Comparison of ENCODE assay signal across 8 cellular contexts in the genomic region with DNA sequence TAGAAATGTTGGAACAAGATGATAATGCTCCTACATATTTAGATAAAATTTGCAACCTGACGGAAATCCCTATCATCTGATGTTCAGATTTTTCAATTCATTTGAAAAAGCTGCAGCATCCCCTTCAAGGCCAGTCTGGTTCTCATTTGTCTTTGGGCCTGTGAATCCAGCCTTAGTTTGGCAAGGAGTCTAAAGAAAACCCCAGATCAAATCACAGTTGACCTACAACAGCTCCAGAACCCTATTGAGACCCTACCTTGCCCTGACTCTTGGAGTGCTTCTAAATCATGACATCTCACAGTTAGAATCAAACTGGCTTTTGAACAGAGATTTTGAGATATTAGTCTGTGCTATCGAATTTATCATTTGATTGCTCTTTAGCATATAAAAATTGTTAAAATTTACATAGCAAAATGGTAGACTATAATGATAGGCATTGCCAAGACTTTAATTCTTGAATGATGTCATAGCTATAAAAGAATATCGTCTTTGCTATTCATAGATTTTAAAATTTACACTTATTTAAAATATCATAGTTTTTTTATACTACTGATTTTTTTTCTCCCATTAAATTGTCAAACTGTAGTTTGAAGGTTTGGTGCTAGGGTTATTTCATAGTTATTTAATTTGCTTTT. TPM values are rescaled to one million over a fixed set of nuclear protein-coding genes. Genes with fewer than 3 reads are reported as not detected.
DNase-seq lines count a peak whose midpoint lies in the region; ATAC-seq and TF ChIP-seq lines count a peak whose summit lies in the region.

No MANE protein-coding gene starts in this region.

- DNase-seq in DND-41 (no peak), PC-9 (no peak), esophagus muscularis mucosa (ENCODE audit: extremely low spot score) (no peak), trophoblast cell (no peak), NCI-H2081 treated with DMSO at 0.1 percent for 48 hours (lab: John Stamatoyannopoulos, UW) (no peak), left colon (no peak)

- no peaks in the 10 kb centered on the region for H3K9me2 ChIP-seq in PC-9 (ENCODE audit: insufficient read depth)

- no peak for TF ChIP-seq EP300 in esophagus muscularis mucosa (IDR thresholded peaks at IDR 0.05)

- no peak overlapping the region for H4K12ac ChIP-seq in trophoblast cell (ENCODE audit: low read depth, low read length)

- no peak overlapping the region for H2AK5ac ChIP-seq in trophoblast cell (ENCODE audit: low read length)

- POLR2A ChIA-PET in PC-9 (lab: Charles Lee; ENCODE audit: unreplicated experiment) = no interaction called here

- no peak overlapping the region for H2BK120ac ChIP-seq in trophoblast cell (ENCODE audit: insufficient read depth, low read length, poor library complexity)

- no peak for ATAC-seq in DND-41 (ENCODE audit: insufficient read depth, low read depth)
- ATAC-seq in GM19035 (IDR thresholded peaks at IDR 0.05; ENCODE audit: unreplicated experiment) = no peak
- ATAC-seq in left colon = no peak
- no peak for ATAC-seq in HG02840 (IDR thresholded peaks at IDR 0.05; ENCODE audit: low FRiP score, unreplicated experiment)

- H3K27ac ChIP-seq in DND-41 (ENCODE audit: low read length) (peak overlapping the region; percentile 86; the same call in 1 of the 2 replicates), PC-9 (peak overlapping the region; percentile 50), esophagus muscularis mucosa (replicated peaks in 1 of 4) (peak overlapping the region; percentile 94 to 100 (median 99)), trophoblast cell (ENCODE audit: low read depth, low read length) (no peak overlapping the region)

- CTCF ChIA-PET in PC-9 (lab: Charles Lee) = interaction anchor here (0.6 to 2.4 kb wide), 2 partner anchors 216 to 224 kb away, joined by 3 to 7 read pairs; no protein-coding TSS in a partner anchor

- H3K9me3 ChIP-seq in DND-41 (ENCODE audit: insufficient read depth, low read length, severe bottlenecking) (no peaks in the 10 kb centered on the region), PC-9 (ENCODE audit: insufficient read depth, low read depth) (no peaks in the 10 kb centered on the region), esophagus muscularis mucosa (no peaks in the 10 kb centered on the region), trophoblast cell (ENCODE audit: insufficient read depth, low read depth, low read length) (no peaks in the 10 kb centered on the region)

- peak overlapping the region; percentile 6 for H3K4ac ChIP-seq in trophoblast cell (ENCODE audit: low read depth, low read length)

- H2AFZ ChIP-seq in DND-41 (ENCODE audit: low read depth, low read length) = no peak overlapping the region
- peak overlapping the region; percentile 84 for H2AFZ ChIP-seq in PC-9
- H2AFZ ChIP-seq in trophoblast cell (ENCODE audit: insufficient read depth, low read length, poor library complexity) = no peak overlapping the region

- peaks cover 8% of the 10 kb centered on the region for H3K79me1 ChIP-seq in trophoblast cell (ENCODE audit: low read length)

- H2BK12ac ChIP-seq in trophoblast cell (ENCODE audit: low read length) = no peak overlapping the region

- peak overlapping the region; percentile 98 for H3K4me3 ChIP-seq in DND-41 (ENCODE audit: low read depth in 1 of 2, low read length in 2 of 2)
- H3K4me3 ChIP-seq in PC-9 = peak overlapping the region; percentile 89
- peak overlapping the region; percentile 78 to 95 (median 92) for H3K4me3 ChIP-seq in esophagus muscularis mucosa
- H3K4me3 ChIP-seq in trophoblast cell (ENCODE audit: low read depth, low read length) = no peak overlapping the region

- no peak for TF ChIP-seq POLR2A in esophagus muscularis mucosa (IDR thresholded peaks at IDR 0.05; ENCODE audit: low read depth)

- H3K79me2 ChIP-seq in DND-41 (ENCODE audit: insufficient read depth, low read length) = peaks cover 77% of the 10 kb centered on the region
- peaks cover 63% of the 10 kb centered on the region for H3K79me2 ChIP-seq in PC-9 (ENCODE audit: low read depth)
- H3K79me2 ChIP-seq in trophoblast cell (ENCODE audit: control insufficient read depth, insufficient read depth, low read length, poor library complexity) = peaks cover 5% of the 10 kb centered on the region

- H3K4me1 ChIP-seq in DND-41 (ENCODE audit: insufficient read depth, low read length) (peaks cover 64% of the 10 kb centered on the region), PC-9 (replicated peaks; ENCODE audit: insufficient read depth) (peaks cover 51% of the 10 kb centered on the region), esophagus muscularis mucosa (peaks cover 52 to 61% (median 58%) of the 10 kb centered on the region in 4 donors), trophoblast cell (ENCODE audit: control insufficient read depth in 1 of 2, insufficient read depth in 2 of 2, low read length in 2 of 2) (peaks cover 0 to 6% of the 10 kb centered on the region in 2 experiments)

- H3K36me3 ChIP-seq in DND-41 (ENCODE audit: insufficient read depth, low read length) (peaks cover 5% of the 10 kb centered on the region; the same call in 1 of the 2 replicates), PC-9 (ENCODE audit: low read depth) (no peaks in the 10 kb centered on the region), esophagus muscularis mucosa (no peaks in the 10 kb centered on the region), trophoblast cell (ENCODE audit: control insufficient read depth in 1 of 2, insufficient read depth in 2 of 2, low read length in 2 of 2) (no peaks in the 10 kb centered on the region)

- H4K20me1 ChIP-seq in DND-41 (ENCODE audit: insufficient read depth, low read length) = peaks cover 28% of the 10 kb centered on the region
- no peaks in the 10 kb centered on the region for H4K20me1 ChIP-seq in PC-9 (ENCODE audit: insufficient read depth)

- H3K23ac ChIP-seq in trophoblast cell (ENCODE audit: low read length) = no peak overlapping the region

- H4K8ac ChIP-seq in trophoblast cell (ENCODE audit: low read depth, low read length) = no peak overlapping the region

- H2BK5ac ChIP-seq in trophoblast cell (ENCODE audit: low read depth, low read length, poor library complexity) = no peak overlapping the region

- H3K4me2 ChIP-seq in DND-41 (ENCODE audit: insufficient read depth, low read length) (peak overlapping the region; percentile 94), PC-9 (peak overlapping the region; percentile 92), trophoblast cell (ENCODE audit: low read length) (no peak overlapping the region)

- no TSS peak for BruUV-seq in PC-9 (replicated peaks; lab: Mats Ljungman, UMichigan)

- no peaks in the 10 kb centered on the region for H3K27me3 ChIP-seq in DND-41 (ENCODE audit: insufficient read depth, low read length, poor library complexity)
- no peaks in the 10 kb centered on the region for H3K27me3 ChIP-seq in PC-9 (ENCODE audit: insufficient read depth, low read depth)
- H3K27me3 ChIP-seq in esophagus muscularis mucosa = no peaks in the 10 kb centered on the region
- H3K27me3 ChIP-seq in trophoblast cell (ENCODE audit: insufficient read depth, low read length) = no peaks in the 10 kb centered on the region

- H3F3A ChIP-seq in PC-9 (ENCODE audit: insufficient read depth, low read depth) = peaks cover 23% of the 10 kb centered on the region

- intact Hi-C loops in PC-9 (cut with micrococcal nuclease; ENCODE audit: unreplicated experiment) (loop anchor here (5.0 to 10.0 kb wide), 4 partner anchors 103 to 713 kb away; a partner anchor contains a TSS), esophagus muscularis mucosa (cut with DNase I) (no loop called here), left colon (cut with DNase I, micrococcal nuclease) (no loop called here)

- TF ChIP-seq CTCF in DND-41 (IDR thresholded peaks at IDR 0.05; ENCODE audit: borderline replicate concordance, extremely low read depth, low read length, poor library complexity, severe bottlenecking) (no peak), PC-9 (conservative IDR thresholded peaks at IDR 0.05) (no peak), esophagus muscularis mucosa (IDR thresholded peaks at IDR 0.05) (no peak)

- no peak overlapping the region for H3K14ac ChIP-seq in trophoblast cell (ENCODE audit: low read length)

- H3K9ac ChIP-seq in DND-41 (ENCODE audit: low read depth, low read length) (peak overlapping the region; percentile 93), trophoblast cell (ENCODE audit: low read length) (no peak overlapping the region)

- WGBS in esophagus muscularis mucosa = 39% methylated on average over 3 of the region's 3 CpGs
- WGBS in trophoblast cell (ENCODE audit: extremely low coverage, insufficient coverage, insufficient read length) = no CpG with 5 or more reads among the region's 3 CpGs

- no peak overlapping the region for H4K91ac ChIP-seq in trophoblast cell (ENCODE audit: low read depth, low read length)

- H3K18ac ChIP-seq in trophoblast cell (ENCODE audit: low read length) = no peak overlapping the region

RNA-seq across cellular contexts. Expression of a gene that starts 2.2 kb away (rescaled TPM):
- total RNA-seq in PC-9 (2021) (22.8 and 26.7 TPM in 2 replicates), esophagus muscularis mucosa (10 to 100 TPM; 57.0 to 63.5 (median 58.9) TPM), left colon (10 to 100 TPM; 61.0 to 69.5 TPM)
- 7.5 and 7.7 TPM in 2 replicates for polyA plus RNA-seq in trophoblast cell (2013)
